In the genomic region with DNA sequence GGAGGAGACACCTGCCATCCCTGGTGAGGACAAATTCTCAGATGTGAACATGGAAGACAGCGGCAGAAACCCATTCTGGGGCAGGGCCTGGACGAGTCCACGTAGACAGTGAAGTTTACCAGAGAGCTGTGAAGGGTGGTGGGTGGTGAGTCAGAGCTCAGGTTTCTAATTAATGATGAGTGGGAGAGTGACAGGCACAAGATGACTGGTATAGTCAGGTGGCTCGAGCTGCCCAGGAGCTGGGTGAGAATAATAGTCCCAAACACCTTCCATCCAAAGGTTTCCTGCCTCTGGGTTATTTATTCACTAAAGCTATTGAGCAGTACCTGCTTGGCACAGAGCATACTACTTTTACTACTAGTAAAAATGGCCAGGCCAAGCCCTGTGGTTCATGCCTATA, we compare ENCODE assay signal across 1 cellular context.
TF ChIP-seq lines count a peak whose summit lies in the region.

No MANE protein-coding gene starts in this region.

TF ChIP-seq in HEK293, 187 proteins besides CTCF, POLR2A, EP300 and RAD21 (continued from another document and continues in another):
- TF ChIP-seq, protein P1, sequence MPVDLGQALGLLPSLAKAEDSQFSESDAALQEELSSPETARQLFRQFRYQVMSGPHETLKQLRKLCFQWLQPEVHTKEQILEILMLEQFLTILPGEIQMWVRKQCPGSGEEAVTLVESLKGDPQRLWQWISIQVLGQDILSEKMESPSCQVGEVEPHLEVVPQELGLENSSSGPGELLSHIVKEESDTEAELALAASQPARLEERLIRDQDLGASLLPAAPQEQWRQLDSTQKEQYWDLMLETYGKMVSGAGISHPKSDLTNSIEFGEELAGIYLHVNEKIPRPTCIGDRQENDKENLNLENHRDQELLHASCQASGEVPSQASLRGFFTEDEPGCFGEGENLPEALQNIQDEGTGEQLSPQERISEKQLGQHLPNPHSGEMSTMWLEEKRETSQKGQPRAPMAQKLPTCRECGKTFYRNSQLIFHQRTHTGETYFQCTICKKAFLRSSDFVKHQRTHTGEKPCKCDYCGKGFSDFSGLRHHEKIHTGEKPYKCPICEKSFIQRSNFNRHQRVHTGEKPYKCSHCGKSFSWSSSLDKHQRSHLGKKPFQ (tag by site-specific recombination; IDR thresholded peaks at IDR 0.05) = no peak
- TF ChIP-seq, protein P2, sequence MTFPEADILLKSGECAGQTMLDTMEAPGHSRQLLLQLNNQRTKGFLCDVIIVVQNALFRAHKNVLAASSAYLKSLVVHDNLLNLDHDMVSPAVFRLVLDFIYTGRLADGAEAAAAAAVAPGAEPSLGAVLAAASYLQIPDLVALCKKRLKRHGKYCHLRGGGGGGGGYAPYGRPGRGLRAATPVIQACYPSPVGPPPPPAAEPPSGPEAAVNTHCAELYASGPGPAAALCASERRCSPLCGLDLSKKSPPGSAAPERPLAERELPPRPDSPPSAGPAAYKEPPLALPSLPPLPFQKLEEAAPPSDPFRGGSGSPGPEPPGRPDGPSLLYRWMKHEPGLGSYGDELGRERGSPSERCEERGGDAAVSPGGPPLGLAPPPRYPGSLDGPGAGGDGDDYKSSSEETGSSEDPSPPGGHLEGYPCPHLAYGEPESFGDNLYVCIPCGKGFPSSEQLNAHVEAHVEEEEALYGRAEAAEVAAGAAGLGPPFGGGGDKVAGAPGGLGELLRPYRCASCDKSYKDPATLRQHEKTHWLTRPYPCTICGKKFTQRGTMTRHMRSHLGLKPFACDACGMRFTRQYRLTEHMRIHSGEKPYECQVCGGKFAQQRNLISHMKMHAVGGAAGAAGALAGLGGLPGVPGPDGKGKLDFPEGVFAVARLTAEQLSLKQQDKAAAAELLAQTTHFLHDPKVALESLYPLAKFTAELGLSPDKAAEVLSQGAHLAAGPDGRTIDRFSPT (tag by site-specific recombination; IDR thresholded peaks at IDR 0.05) = no peak
- TF ChIP-seq HOXD13 (CRISPR knock-in tag; IDR thresholded peaks at IDR 0.05; ENCODE audit: borderline replicate concordance) (no peak), ZSCAN16 (tag by site-specific recombination; IDR thresholded peaks at IDR 0.05) (no peak), ZNF157 (tag by site-specific recombination; IDR thresholded peaks at IDR 0.05) (no peak), ZNF658 (tag by site-specific recombination; IDR thresholded peaks at IDR 0.05) (no peak), ZNF248 (tag by site-specific recombination; IDR thresholded peaks at IDR 0.05) (no peak), KLF1 (tag by site-specific recombination; IDR thresholded peaks at IDR 0.05) (no peak), IKZF3 (tag by site-specific recombination; IDR thresholded peaks at IDR 0.05) (no peak), ZNF501 (tag by site-specific recombination; IDR thresholded peaks at IDR 0.05) (no peak), ZFHX2 (tag by site-specific recombination; conservative IDR thresholded peaks at IDR 0.05) (peak; percentile 81), ZNF621 (tag by site-specific recombination; IDR thresholded peaks at IDR 0.05) (no peak), ZFP37 (tag by site-specific recombination; IDR thresholded peaks at IDR 0.05) (no peak), ZNF777 (tag by site-specific recombination; IDR thresholded peaks at IDR 0.05; ENCODE audit: borderline replicate concordance) (no peak), KLF9 (tag by site-specific recombination; IDR thresholded peaks at IDR 0.05; ENCODE audit: low read depth) (no peak), ZNF394 (tag by site-specific recombination; IDR thresholded peaks at IDR 0.05; ENCODE audit: borderline replicate concordance) (no peak), ZNF404 (tag by site-specific recombination; IDR thresholded peaks at IDR 0.05) (no peak), ZNF776 (tag by site-specific recombination; IDR thresholded peaks at IDR 0.05; ENCODE audit: borderline replicate concordance) (no peak), ZNF175 (tag by site-specific recombination; IDR thresholded peaks at IDR 0.05) (no peak), GLIS1 (tag by site-specific recombination; IDR thresholded peaks at IDR 0.05) (no peak), ZNF114 (tag by site-specific recombination; IDR thresholded peaks at IDR 0.05) (no peak), ZFP41 (tag by site-specific recombination; IDR thresholded peaks at IDR 0.05; ENCODE audit: borderline replicate concordance) (no peak), SCRT1 (tag by site-specific recombination; IDR thresholded peaks at IDR 0.05; ENCODE audit: borderline replicate concordance) (no peak), REPIN1 (tag by site-specific recombination; IDR thresholded peaks at IDR 0.05; ENCODE audit: low read depth) (no peak), ZNF266 (tag by site-specific recombination; IDR thresholded peaks at IDR 0.05; ENCODE audit: low read depth) (no peak), ZNF274 (IDR thresholded peaks at IDR 0.05; ENCODE audit: low read length) (no peak), ZNF274 (tag by site-specific recombination; IDR thresholded peaks at IDR 0.05; ENCODE audit: borderline replicate concordance) (no peak), ZNF626 (tag by site-specific recombination; IDR thresholded peaks at IDR 0.05) (no peak), GLIS2 (tag by site-specific recombination; IDR thresholded peaks at IDR 0.05) (no peak)
- TF ChIP-seq, protein P3, sequence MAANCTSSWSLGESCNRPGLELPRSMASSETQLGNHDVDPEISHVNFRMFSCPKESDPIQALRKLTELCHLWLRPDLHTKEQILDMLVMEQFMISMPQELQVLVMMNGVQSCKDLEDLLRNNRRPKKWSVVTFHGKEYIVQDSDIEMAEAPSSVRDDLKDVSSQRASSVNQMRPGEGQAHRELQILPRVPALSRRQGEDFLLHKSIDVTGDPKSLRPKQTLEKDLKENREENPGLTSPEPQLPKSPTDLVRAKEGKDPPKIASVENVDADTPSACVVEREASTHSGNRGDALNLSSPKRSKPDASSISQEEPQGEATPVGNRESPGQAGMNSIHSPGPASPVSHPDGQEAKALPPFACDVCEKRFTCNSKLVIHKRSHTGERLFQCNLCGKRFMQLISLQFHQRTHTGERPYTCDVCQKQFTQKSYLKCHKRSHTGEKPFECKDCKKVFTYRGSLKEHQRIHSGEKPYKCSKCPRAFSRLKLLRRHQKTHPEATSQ (tag by site-specific recombination; IDR thresholded peaks at IDR 0.05) = no peak
- TF ChIP-seq, protein P4, sequence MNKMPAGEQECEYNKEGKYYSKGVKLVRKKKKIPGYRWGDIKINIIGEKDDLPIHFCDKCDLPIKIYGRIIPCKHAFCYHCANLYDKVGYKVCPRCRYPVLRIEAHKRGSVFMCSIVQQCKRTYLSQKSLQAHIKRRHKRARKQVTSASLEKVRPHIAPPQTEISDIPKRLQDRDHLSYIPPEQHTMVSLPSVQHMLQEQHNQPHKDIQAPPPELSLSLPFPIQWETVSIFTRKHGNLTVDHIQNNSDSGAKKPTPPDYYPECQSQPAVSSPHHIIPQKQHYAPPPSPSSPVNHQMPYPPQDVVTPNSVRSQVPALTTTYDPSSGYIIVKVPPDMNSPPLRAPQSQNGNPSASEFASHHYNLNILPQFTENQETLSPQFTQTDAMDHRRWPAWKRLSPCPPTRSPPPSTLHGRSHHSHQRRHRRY (tag by site-specific recombination; IDR thresholded peaks at IDR 0.05) = no peak
- TF ChIP-seq, protein P5, sequence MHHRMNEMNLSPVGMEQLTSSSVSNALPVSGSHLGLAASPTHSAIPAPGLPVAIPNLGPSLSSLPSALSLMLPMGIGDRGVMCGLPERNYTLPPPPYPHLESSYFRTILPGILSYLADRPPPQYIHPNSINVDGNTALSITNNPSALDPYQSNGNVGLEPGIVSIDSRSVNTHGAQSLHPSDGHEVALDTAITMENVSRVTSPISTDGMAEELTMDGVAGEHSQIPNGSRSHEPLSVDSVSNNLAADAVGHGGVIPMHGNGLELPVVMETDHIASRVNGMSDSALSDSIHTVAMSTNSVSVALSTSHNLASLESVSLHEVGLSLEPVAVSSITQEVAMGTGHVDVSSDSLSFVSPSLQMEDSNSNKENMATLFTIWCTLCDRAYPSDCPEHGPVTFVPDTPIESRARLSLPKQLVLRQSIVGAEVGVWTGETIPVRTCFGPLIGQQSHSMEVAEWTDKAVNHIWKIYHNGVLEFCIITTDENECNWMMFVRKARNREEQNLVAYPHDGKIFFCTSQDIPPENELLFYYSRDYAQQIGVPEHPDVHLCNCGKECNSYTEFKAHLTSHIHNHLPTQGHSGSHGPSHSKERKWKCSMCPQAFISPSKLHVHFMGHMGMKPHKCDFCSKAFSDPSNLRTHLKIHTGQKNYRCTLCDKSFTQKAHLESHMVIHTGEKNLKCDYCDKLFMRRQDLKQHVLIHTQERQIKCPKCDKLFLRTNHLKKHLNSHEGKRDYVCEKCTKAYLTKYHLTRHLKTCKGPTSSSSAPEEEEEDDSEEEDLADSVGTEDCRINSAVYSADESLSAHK (tag by site-specific recombination; IDR thresholded peaks at IDR 0.05) = no peak
- TF ChIP-seq, protein P6, sequence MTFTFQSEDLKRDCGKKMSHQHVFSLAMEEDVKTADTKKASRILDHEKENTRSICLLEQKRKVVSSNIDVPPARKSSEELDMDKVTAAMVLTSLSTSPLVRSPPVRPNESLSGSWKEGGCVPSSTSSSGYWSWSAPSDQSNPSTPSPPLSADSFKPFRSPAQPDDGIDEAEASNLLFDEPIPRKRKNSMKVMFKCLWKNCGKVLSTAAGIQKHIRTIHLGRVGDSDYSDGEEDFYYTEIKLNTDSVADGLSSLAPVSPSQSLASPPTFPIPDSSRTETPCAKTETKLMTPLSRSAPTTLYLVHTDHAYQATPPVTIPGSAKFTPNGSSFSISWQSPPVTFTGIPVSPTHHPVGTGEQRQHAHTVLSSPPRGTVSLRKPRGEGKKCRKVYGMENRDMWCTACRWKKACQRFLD (tag by site-specific recombination; IDR thresholded peaks at IDR 0.05) = no peak
- TF ChIP-seq, protein P7, sequence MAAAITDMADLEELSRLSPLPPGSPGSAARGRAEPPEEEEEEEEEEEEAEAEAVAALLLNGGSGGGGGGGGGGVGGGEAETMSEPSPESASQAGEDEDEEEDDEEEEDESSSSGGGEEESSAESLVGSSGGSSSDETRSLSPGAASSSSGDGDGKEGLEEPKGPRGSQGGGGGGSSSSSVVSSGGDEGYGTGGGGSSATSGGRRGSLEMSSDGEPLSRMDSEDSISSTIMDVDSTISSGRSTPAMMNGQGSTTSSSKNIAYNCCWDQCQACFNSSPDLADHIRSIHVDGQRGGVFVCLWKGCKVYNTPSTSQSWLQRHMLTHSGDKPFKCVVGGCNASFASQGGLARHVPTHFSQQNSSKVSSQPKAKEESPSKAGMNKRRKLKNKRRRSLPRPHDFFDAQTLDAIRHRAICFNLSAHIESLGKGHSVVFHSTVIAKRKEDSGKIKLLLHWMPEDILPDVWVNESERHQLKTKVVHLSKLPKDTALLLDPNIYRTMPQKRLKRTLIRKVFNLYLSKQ (tag by site-specific recombination; IDR thresholded peaks at IDR 0.05; ENCODE audit: borderline replicate concordance) = no peak
- TF ChIP-seq, protein P8, sequence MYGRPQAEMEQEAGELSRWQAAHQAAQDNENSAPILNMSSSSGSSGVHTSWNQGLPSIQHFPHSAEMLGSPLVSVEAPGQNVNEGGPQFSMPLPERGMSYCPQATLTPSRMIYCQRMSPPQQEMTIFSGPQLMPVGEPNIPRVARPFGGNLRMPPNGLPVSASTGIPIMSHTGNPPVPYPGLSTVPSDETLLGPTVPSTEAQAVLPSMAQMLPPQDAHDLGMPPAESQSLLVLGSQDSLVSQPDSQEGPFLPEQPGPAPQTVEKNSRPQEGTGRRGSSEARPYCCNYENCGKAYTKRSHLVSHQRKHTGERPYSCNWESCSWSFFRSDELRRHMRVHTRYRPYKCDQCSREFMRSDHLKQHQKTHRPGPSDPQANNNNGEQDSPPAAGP (tag by site-specific recombination; IDR thresholded peaks at IDR 0.05) = 0 out of 2 replicates have a peak, but pooled peaks have one; percentile 30
- TF ChIP-seq, protein P9, sequence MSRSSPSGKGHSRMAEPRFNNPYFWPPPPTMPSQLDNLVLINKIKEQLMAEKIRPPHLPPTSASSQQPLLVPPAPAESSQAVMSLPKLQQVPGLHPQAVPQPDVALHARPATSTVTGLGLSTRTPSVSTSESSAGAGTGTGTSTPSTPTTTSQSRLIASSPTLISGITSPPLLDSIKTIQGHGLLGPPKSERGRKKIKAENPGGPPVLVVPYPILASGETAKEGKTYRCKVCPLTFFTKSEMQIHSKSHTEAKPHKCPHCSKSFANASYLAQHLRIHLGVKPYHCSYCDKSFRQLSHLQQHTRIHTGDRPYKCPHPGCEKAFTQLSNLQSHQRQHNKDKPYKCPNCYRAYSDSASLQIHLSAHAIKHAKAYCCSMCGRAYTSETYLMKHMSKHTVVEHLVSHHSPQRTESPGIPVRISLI (tag by site-specific recombination; IDR thresholded peaks at IDR 0.05) = no peak
- TF ChIP-seq, protein P10, sequence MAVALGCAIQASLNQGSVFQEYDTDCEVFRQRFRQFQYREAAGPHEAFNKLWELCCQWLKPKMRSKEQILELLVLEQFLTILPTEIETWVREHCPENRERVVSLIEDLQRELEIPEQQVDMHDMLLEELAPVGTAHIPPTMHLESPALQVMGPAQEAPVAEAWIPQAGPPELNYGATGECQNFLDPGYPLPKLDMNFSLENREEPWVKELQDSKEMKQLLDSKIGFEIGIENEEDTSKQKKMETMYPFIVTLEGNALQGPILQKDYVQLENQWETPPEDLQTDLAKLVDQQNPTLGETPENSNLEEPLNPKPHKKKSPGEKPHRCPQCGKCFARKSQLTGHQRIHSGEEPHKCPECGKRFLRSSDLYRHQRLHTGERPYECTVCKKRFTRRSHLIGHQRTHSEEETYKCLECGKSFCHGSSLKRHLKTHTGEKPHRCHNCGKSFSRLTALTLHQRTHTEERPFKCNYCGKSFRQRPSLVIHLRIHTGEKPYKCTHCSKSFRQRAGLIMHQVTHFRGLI (tag by site-specific recombination; IDR thresholded peaks at IDR 0.05) = no peak
- TF ChIP-seq, protein P11, sequence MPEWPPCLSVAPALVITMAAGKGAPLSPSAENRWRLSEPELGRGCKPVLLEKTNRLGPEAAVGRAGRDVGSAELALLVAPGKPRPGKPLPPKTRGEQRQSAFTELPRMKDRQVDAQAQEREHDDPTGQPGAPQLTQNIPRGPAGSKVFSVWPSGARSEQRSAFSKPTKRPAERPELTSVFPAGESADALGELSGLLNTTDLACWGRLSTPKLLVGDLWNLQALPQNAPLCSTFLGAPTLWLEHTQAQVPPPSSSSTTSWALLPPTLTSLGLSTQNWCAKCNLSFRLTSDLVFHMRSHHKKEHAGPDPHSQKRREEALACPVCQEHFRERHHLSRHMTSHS (tag by site-specific recombination; IDR thresholded peaks at IDR 0.05) = no peak
